11 cellular contexts compared by ENCODE assay signal in genomic region chr7:36661135-36661840, GRCh38.
DNase-seq lines count a peak whose midpoint lies in the region; ATAC-seq and TF ChIP-seq lines count a peak whose summit lies in the region.
"Had no signal": no experiment of that assay in that cellular context is flagged by ENCODE, and none has a peak within 500 bp of the region (broad histone marks: within the 10 kb centered on the region; RNA-seq: fewer than 3 reads in every experiment).

No MANE protein-coding gene starts in this region.

- no peaks in the 10 kb centered on the region for H3K9me3 ChIP-seq in HAP-1
- H3K9me3 ChIP-seq in aorta (ENCODE audit: control insufficient read depth, low read length) = no peaks in the 10 kb centered on the region
- no peaks in the 10 kb centered on the region for H3K9me3 ChIP-seq in tibial artery
- no peaks in the 10 kb centered on the region for H3K9me3 ChIP-seq in osteoblast (ENCODE audit: low read depth, low read length)
- H3K9me3 ChIP-seq: psoas muscle had no signal

- H3K36me3 Mint-ChIP-seq in activated T-helper 2 cell treated with anti-CD3 and anti-CD28 coated beads, Interferon-gamma antibody, Interleukin-2, Interleukin-4, amounts not matched to agents 10 μg/mL and 5 μg/mL and 100 μg/mL, durations not matched to agents 14 hours and 24 hours and 36 hours (ENCODE audit: low read depth) = peaks cover 54% of the 10 kb centered on the region
- H3K36me3 Mint-ChIP-seq: CD4-positive, alpha-beta memory T cell had no signal

- no peaks in the 10 kb centered on the region for H3K36me3 ChIP-seq in HAP-1 (replicated peaks)
- no peaks in the 10 kb centered on the region for H3K36me3 ChIP-seq in kidney epithelial cell (ENCODE audit: control insufficient read depth, insufficient read depth, low read length)
- no peaks in the 10 kb centered on the region for H3K36me3 ChIP-seq in aorta (ENCODE audit: control insufficient read depth in 1 of 2, insufficient read depth in 2 of 2, low read length in 1 of 2)
- H3K36me3 ChIP-seq in tibial artery = no peaks in the 10 kb centered on the region
- no peaks in the 10 kb centered on the region for H3K36me3 ChIP-seq in osteoblast (ENCODE audit: insufficient read depth, low read length)

- H3K27me3 ChIP-seq in HAP-1 (ENCODE audit: low read depth) = no peaks in the 10 kb centered on the region
- H3K27me3 ChIP-seq in kidney epithelial cell (ENCODE audit: control insufficient read depth, insufficient read depth, low read length) = no peaks in the 10 kb centered on the region
- no peaks in the 10 kb centered on the region for H3K27me3 ChIP-seq in aorta (ENCODE audit: control insufficient read depth in 1 of 2, insufficient read depth in 2 of 2, low read length in 1 of 2)
- no peaks in the 10 kb centered on the region for H3K27me3 ChIP-seq in tibial artery
- no peaks in the 10 kb centered on the region for H3K27me3 ChIP-seq in osteoblast (ENCODE audit: insufficient read depth, low read length)

- no peak overlapping the region for H3K4me2 ChIP-seq in osteoblast (ENCODE audit: insufficient read depth, low read length)

- intact Hi-C loops in activated T-helper 2 cell treated with anti-CD3 and anti-CD28 coated beads, Interferon-gamma antibody, Interleukin-2, Interleukin-4, amounts not matched to agents 10 μg/mL and 5 μg/mL and 100 μg/mL, durations not matched to agents 14 hours and 24 hours and 36 hours (cut with micrococcal nuclease) = no loop called here
- intact Hi-C loops in aorta (cut with DNase I) = no loop called here
- intact Hi-C loops in tibial artery (cut with DNase I; ENCODE audit: low total_unique reads) = no loop called here

- DNase-seq in A172 (ENCODE audit: low spot score) (peak; percentile 97), HAP-1 (ENCODE audit: low spot score in 2 of 2) (peak; percentile 38 to 39), kidney epithelial cell (ENCODE audit: low read depth) (peak; percentile 70), activated gamma-delta T cell (lab: John Stamatoyannopoulos, UW) (no peak), aorta (no peak), tibial artery (no peak), osteoblast (ENCODE audit: insufficient read length, low spot score, missing footprints) (no peak)
- no peak for DNase-seq in activated T-helper 2 cell treated with anti-CD3 and anti-CD28 coated beads, Interferon-gamma antibody, Interleukin-2, Interleukin-4, amounts not matched to agents 10 μg/mL and 5 μg/mL and 100 μg/mL, durations not matched to agents 14 hours and 24 hours and 36 hours (ENCODE audit: low spot score)
- DNase-seq: CD4-positive, alpha-beta memory T cell; NCI-H146; psoas muscle had no signal

- H3K4me1 Mint-ChIP-seq in activated T-helper 2 cell treated with anti-CD3 and anti-CD28 coated beads, Interferon-gamma antibody, Interleukin-2, Interleukin-4, amounts not matched to agents 10 μg/mL and 5 μg/mL and 100 μg/mL, durations not matched to agents 14 hours and 24 hours and 36 hours (ENCODE audit: low read depth) = peaks cover 28% of the 10 kb centered on the region

- H4K20me1 ChIP-seq in osteoblast (ENCODE audit: insufficient read depth, low read length) = no peaks in the 10 kb centered on the region

- H3K79me2 ChIP-seq in osteoblast (ENCODE audit: insufficient read depth, low read length) = no peaks in the 10 kb centered on the region

- no peak for ATAC-seq in aorta (ENCODE audit: low FRiP score)
- ATAC-seq: psoas muscle had no signal

- H3K4me3 Mint-ChIP-seq in activated T-helper 2 cell treated with anti-CD3 and anti-CD28 coated beads, Interferon-gamma antibody, Interleukin-2, Interleukin-4, amounts not matched to agents 10 μg/mL and 5 μg/mL and 100 μg/mL, durations not matched to agents 14 hours and 24 hours and 36 hours (ENCODE audit: low read depth) = no peak overlapping the region
- H3K4me3 Mint-ChIP-seq: CD4-positive, alpha-beta memory T cell had no signal

- H3K27ac ChIP-seq in aorta (ENCODE audit: low read depth in 1 of 2, low read length in 2 of 2) = no peak overlapping the region
- H3K27ac ChIP-seq in tibial artery = no peak overlapping the region
- H3K27ac ChIP-seq in osteoblast (ENCODE audit: low read depth, low read length) = no peak overlapping the region
- H3K27ac ChIP-seq: psoas muscle had no signal

- TF ChIP-seq CTCF in kidney epithelial cell (IDR thresholded peaks at IDR 0.05; ENCODE audit: insufficient read depth, low read length, poor library complexity, severe bottlenecking) (no peak), tibial artery (IDR thresholded peaks at IDR 0.05) (no peak), osteoblast (IDR thresholded peaks at IDR 0.05; ENCODE audit: extremely low read depth, low read depth, low read length) (no peak)

- H2AFZ ChIP-seq in osteoblast (ENCODE audit: low read length) = no peak overlapping the region

- in situ Hi-C loops in HAP-1 (cut with MboI; ENCODE audit: low sequenced_read_pairs) = no loop called here

- H3K9me3 Mint-ChIP-seq in activated T-helper 2 cell treated with anti-CD3 and anti-CD28 coated beads, Interferon-gamma antibody, Interleukin-2, Interleukin-4, amounts not matched to agents 10 μg/mL and 5 μg/mL and 100 μg/mL, durations not matched to agents 14 hours and 24 hours and 36 hours = peaks cover 19% of the 10 kb centered on the region
- H3K9me3 Mint-ChIP-seq: CD4-positive, alpha-beta memory T cell had no signal

- H3K4me1 ChIP-seq in HAP-1 (peaks cover 24% of the 10 kb centered on the region), aorta (ENCODE audit: control insufficient read depth in 1 of 2, insufficient read depth in 2 of 2, low read length in 2 of 2) (no peaks in the 10 kb centered on the region), tibial artery (no peaks in the 10 kb centered on the region), osteoblast (ENCODE audit: insufficient read depth, low read length) (peaks cover 26% of the 10 kb centered on the region)
- H3K4me1 ChIP-seq: psoas muscle had no signal

- WGBS in aorta, 2 donors = 79 to 82% methylated on average over 7 of the region's 7 CpGs

- H3K4me3 ChIP-seq in HAP-1 (no peak overlapping the region), kidney epithelial cell (ENCODE audit: low read depth, low read length) (no peak overlapping the region), aorta (ENCODE audit: low read length in 2 of 2) (no peak overlapping the region), tibial artery (no peak overlapping the region), osteoblast (ENCODE audit: insufficient read depth, low read length) (no peak overlapping the region)
- H3K4me3 ChIP-seq: psoas muscle had no signal

- peak overlapping the region; percentile 11 for H3K27ac Mint-ChIP-seq in activated T-helper 2 cell treated with anti-CD3 and anti-CD28 coated beads, Interferon-gamma antibody, Interleukin-2, Interleukin-4, amounts not matched to agents 10 μg/mL and 5 μg/mL and 100 μg/mL, durations not matched to agents 14 hours and 24 hours and 36 hours

- H3K27me3 Mint-ChIP-seq in activated T-helper 2 cell treated with anti-CD3 and anti-CD28 coated beads, Interferon-gamma antibody, Interleukin-2, Interleukin-4, amounts not matched to agents 10 μg/mL and 5 μg/mL and 100 μg/mL, durations not matched to agents 14 hours and 24 hours and 36 hours (ENCODE audit: low read depth) = no peaks in the 10 kb centered on the region
- H3K27me3 Mint-ChIP-seq: CD4-positive, alpha-beta memory T cell had no signal

Comparison
In these comparisons a context has a peak if more than half of its experiments do, and no peak if none do; other contexts are left out.
1. DNase-seq: peak in A172 (single experiment), HAP-1 (2 of 2) and kidney epithelial cell (single experiment); none in activated T-helper 2 cell treated with anti-CD3 and anti-CD28 coated beads, Interferon-gamma antibody, Interleukin-2, Interleukin-4, amounts not matched to agents 10 μg/mL and 5 μg/mL and 100 μg/mL, durations not matched to agents 14 hours and 24 hours and 36 hours (single experiment), activated gamma-delta T cell (single experiment), aorta (0 of 2), tibial artery (0 of 2) and osteoblast (single experiment).